30 cellular contexts compared by ENCODE assay signal in the genomic region with DNA sequence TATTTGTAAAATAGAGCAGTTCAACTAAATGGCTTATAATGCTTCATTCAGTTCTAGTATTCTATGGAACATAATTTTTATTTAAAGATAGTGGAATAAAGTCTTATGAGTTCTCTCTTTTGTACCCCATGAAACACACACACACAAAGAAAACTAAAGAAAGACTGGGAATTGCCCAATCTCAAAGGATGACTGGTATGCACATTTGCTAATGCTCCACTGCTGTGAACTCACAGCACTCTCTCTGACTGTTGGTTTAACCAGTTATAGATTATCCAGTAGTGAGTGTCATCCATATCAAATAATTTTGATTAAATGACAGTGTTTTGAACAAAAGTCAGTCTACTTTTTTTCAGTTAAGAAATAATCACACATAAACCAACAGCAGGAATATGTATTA.
DNase-seq lines count a peak whose midpoint lies in the region; ATAC-seq, FAIRE-seq and TF ChIP-seq lines count a peak whose summit lies in the region.
"Had no signal": no experiment of that assay in that cellular context is flagged by ENCODE, and none has a peak within 500 bp of the region (broad histone marks: within the 10 kb centered on the region; RNA-seq: fewer than 3 reads in every experiment).

No MANE protein-coding gene starts in this region.

- no peaks in the 10 kb centered on the region for H3K27me3 ChIP-seq in breast epithelium
- H3K27me3 ChIP-seq in bronchial epithelial cell (ENCODE audit: control insufficient read depth, insufficient read depth, low read length): no peaks in the 10 kb centered on the region
- H3K27me3 ChIP-seq: gastrocnemius medialis, hepatocyte had no signal

- H3K4me3 Mint-ChIP-seq in MCF 10A (ENCODE audit: unreplicated experiment): no peak overlapping the region
- H3K4me3 Mint-ChIP-seq: activated T-cell treated with anti-CD3 and anti-CD28 coated beads, Interleukin-2, amount 50 U/mL, for 24 hours; CD4-positive, alpha-beta memory T cell; naive B cell; T-helper 1 cell treated with Interleukin-12 subunit alpha and Interleukin-12 subunit beta and Interleukin-4 antibody, amounts not matched to agents 30 μg/mL and 1 μg/mL, for 36 hours had no signal

- no peaks in the 10 kb centered on the region for H3K4me1 Mint-ChIP-seq in MCF 10A (ENCODE audit: insufficient read depth, unreplicated experiment)
- H3K4me1 Mint-ChIP-seq: naive B cell had no signal

- BruUV-seq in MCF 10A (replicated peaks; lab: Mats Ljungman, UMichigan): no TSS peak

- H3K4me3 ChIP-seq in breast epithelium (no peak overlapping the region), bronchial epithelial cell (ENCODE audit: low read depth, low read length) (no peak overlapping the region)
- H3K4me3 ChIP-seq: gastrocnemius medialis, hepatocyte, left ventricle myocardium inferior, psoas muscle had no signal

- ATAC-seq in HG03439 (IDR thresholded peaks at IDR 0.05; ENCODE audit: unreplicated experiment): no peak
- ATAC-seq: gastrocnemius medialis, psoas muscle had no signal

- CTCF ChIA-PET in MCF 10A (lab: Yijun Ruan, JAX): no interaction called here

- peaks cover 3 to 5% of the 10 kb centered on the region in 2 donors for H3K9me3 ChIP-seq in breast epithelium
- H3K9me3 ChIP-seq: gastrocnemius medialis, psoas muscle had no signal

- no peaks in the 10 kb centered on the region for H3K9me3 Mint-ChIP-seq in MCF 10A (ENCODE audit: unreplicated experiment)
- H3K9me3 Mint-ChIP-seq: activated T-cell treated with anti-CD3 and anti-CD28 coated beads, Interleukin-2, amount 50 U/mL, for 24 hours; T-helper 1 cell treated with Interleukin-12 subunit alpha and Interleukin-12 subunit beta and Interleukin-4 antibody, amounts not matched to agents 30 μg/mL and 1 μg/mL, for 36 hours had no signal

- DNase-seq in MCF 10A (ENCODE audit: unreplicated experiment) (peak; percentile 22), breast epithelium (ENCODE audit: low spot score in 2 of 2) (no peak), bronchial epithelial cell (ENCODE audit: low read depth) (peak; percentile 6), iPS-NIHi11 (ENCODE audit: low spot score) (peak; percentile 22), AG20443 (ENCODE audit: low spot score) (no peak), NOMO-1 treated with DMSO at 0.1 percent for 48 hours (lab: John Stamatoyannopoulos, UW; ENCODE audit: unreplicated experiment) (no peak)
- no peak for DNase-seq in activated CD4-positive, alpha-beta T cell treated with anti-CD3 and anti-CD28 coated beads, Interleukin-2, amount 50 U/mL, for 4 hours
- DNase-seq: activated CD4-positive, alpha-beta T cell treated with anti-CD3 and anti-CD28 coated beads for 1 hour; activated CD8-positive, alpha-beta memory T cell treated with anti-CD3 and anti-CD28 coated beads for 24 hours; activated T-cell treated with anti-CD3 and anti-CD28 coated beads, Interleukin-2, amount 50 U/mL, for 24 hours; AML-193; CD4-positive, alpha-beta memory T cell; effector memory CD4-positive, alpha-beta T cell; gastrocnemius medialis; HCEC 1CT; left ventricle myocardium inferior; naive B cell; NCI-H1436; NCI-H2081 treated with DMSO at 0.1 percent for 48 hours; NCI-H748 treated with DMSO at 0.1 percent for 48 hours; nucleus accumbens; psoas muscle; stimulated activated naive CD4-positive, alpha-beta T cell treated with Interleukin-2 at 50 U/mL for 16 hours had no signal

- no peak overlapping the region for H3K27ac Mint-ChIP-seq in MCF 10A (ENCODE audit: low read depth, unreplicated experiment)
- H3K27ac Mint-ChIP-seq: activated T-cell treated with anti-CD3 and anti-CD28 coated beads, Interleukin-2, amount 50 U/mL, for 24 hours; naive B cell; T-helper 1 cell treated with Interleukin-12 subunit alpha and Interleukin-12 subunit beta and Interleukin-4 antibody, amounts not matched to agents 30 μg/mL and 1 μg/mL, for 36 hours had no signal

- no peaks in the 10 kb centered on the region for H3K27me3 Mint-ChIP-seq in MCF 10A (ENCODE audit: insufficient read depth, unreplicated experiment)
- H3K27me3 Mint-ChIP-seq: activated T-cell treated with anti-CD3 and anti-CD28 coated beads, Interleukin-2, amount 50 U/mL, for 24 hours; CD4-positive, alpha-beta memory T cell had no signal

- no peak overlapping the region for H3K27ac ChIP-seq in breast epithelium
- H3K27ac ChIP-seq: 22Rv1, gastrocnemius medialis, hepatocyte, left ventricle myocardium inferior, psoas muscle, RWPE1 had no signal

- no peak for TF ChIP-seq POLR2A in breast epithelium (IDR thresholded peaks at IDR 0.05)

- no peak for FAIRE-seq in bronchial epithelial cell (lab: Jason Lieb, UNC)
- FAIRE-seq: islet of Langerhans, urothelium cell line had no signal

- TF ChIP-seq CTCF in MCF 10A (IDR thresholded peaks at IDR 0.05; ENCODE audit: unreplicated experiment) (no peak), breast epithelium (IDR thresholded peaks at IDR 0.05) (no peak), bronchial epithelial cell (IDR thresholded peaks at IDR 0.05; ENCODE audit: insufficient read depth, low read length, severe bottlenecking) (no peak)

- no peaks in the 10 kb centered on the region for H3K4me1 ChIP-seq in breast epithelium
- H3K4me1 ChIP-seq: gastrocnemius medialis, psoas muscle had no signal

- H3K36me3 ChIP-seq in breast epithelium: no peaks in the 10 kb centered on the region
- H3K36me3 ChIP-seq in bronchial epithelial cell (ENCODE audit: control insufficient read depth, insufficient read depth, low read length): no peaks in the 10 kb centered on the region
- H3K36me3 ChIP-seq: gastrocnemius medialis, left ventricle myocardium inferior had no signal

- POLR2A ChIA-PET in MCF 10A (lab: Yijun Ruan, JAX): no interaction called here

- intact Hi-C loops in MCF 10A (cut with micrococcal nuclease) (no loop called here), breast epithelium (cut with DNase I; ENCODE audit: low total_unique reads) (no loop called here)

- no peaks in the 10 kb centered on the region for H3K36me3 Mint-ChIP-seq in MCF 10A (ENCODE audit: insufficient read depth, unreplicated experiment)

Comparison
In these comparisons a context has a peak if more than half of its experiments do, and no peak if none do; other contexts are left out.
1. DNase-seq: peak in MCF 10A (single experiment), bronchial epithelial cell (single experiment) and iPS-NIHi11 (single experiment); none in breast epithelium (0 of 2), AG20443 (single experiment), NOMO-1 treated with DMSO at 0.1 percent for 48 hours (single experiment) and activated CD4-positive, alpha-beta T cell treated with anti-CD3 and anti-CD28 coated beads, Interleukin-2, amount 50 U/mL, for 4 hours (0 of 2).